In genomic region chr15:65795663-65796201, GRCh38 we compare ENCODE assay signal across 21 cellular contexts. TPM values are rescaled to one million over a fixed set of nuclear protein-coding genes. Genes with fewer than 3 reads are reported as not detected.
DNase-seq lines count a peak whose midpoint lies in the region; ATAC-seq, FAIRE-seq and TF ChIP-seq lines count a peak whose summit lies in the region.
"Had no signal": no experiment of that assay in that cellular context is flagged by ENCODE, and none has a peak within 500 bp of the region (broad histone marks: within the 10 kb centered on the region; RNA-seq: fewer than 3 reads in every experiment).

No MANE protein-coding gene starts in this region.

- peaks cover 16 to 25% of the 10 kb centered on the region in 2 experiments for H3K4me1 ChIP-seq in K562 (replicated peaks in 1 of 2; ENCODE audit: control insufficient read depth in 2 of 2, insufficient read depth in 2 of 2, low read length in 2 of 2)
- H3K4me1 ChIP-seq: right atrium auricular region, uterus had no signal

- H3K9me1 ChIP-seq in K562 (ENCODE audit: control insufficient read depth, insufficient read depth, low read length) = no peaks in the 10 kb centered on the region

- WGBS in K562 (ENCODE audit: insufficient coverage, low coverage, missing lambda C conversion rate) = 6% methylated on average over 2 of the region's 2 CpGs

- no peaks in the 10 kb centered on the region for H3K27me3 ChIP-seq in K562 (ENCODE audit: control insufficient read depth in 2 of 2, insufficient read depth in 2 of 2, low read length in 2 of 2)
- H3K27me3 ChIP-seq: cardiac muscle cell, right atrium auricular region, suprapubic skin, uterus had no signal

- peak overlapping the region; percentile 76 for H3K27ac Mint-ChIP-seq in activated CD8-positive, alpha-beta memory T cell treated with anti-CD3 and anti-CD28 coated beads, Interleukin-2, amount 10 ng/mL, durations not matched to agents 7 days and 5 days
- peak overlapping the region; percentile 73 for H3K27ac Mint-ChIP-seq in stimulated activated effector memory CD8-positive, alpha-beta T cell treated with anti-CD3 and anti-CD28 coated beads, Interleukin-12 subunit alpha, Interleukin-12 subunit beta, amount 100 ng/mL, for 72 hours

- H3K27me3 Mint-ChIP-seq in activated CD8-positive, alpha-beta memory T cell treated with anti-CD3 and anti-CD28 coated beads, Interleukin-2, amount 10 ng/mL, durations not matched to agents 7 days and 5 days = no peaks in the 10 kb centered on the region
- H3K27me3 Mint-ChIP-seq: IgD-negative memory B cell had no signal

- TF ChIP-seq EP300 in K562 (IDR thresholded peaks at IDR 0.05; ENCODE audit: low read length) = no peak; the same call in 1 of the 2 replicates

- ATAC-seq in activated CD8-positive, alpha-beta memory T cell treated with anti-CD3 and anti-CD28 coated beads, Interleukin-2, amount 10 ng/mL, durations not matched to agents 7 days and 5 days = no peak
- no peak for ATAC-seq in K562
- no peak for ATAC-seq in stimulated activated effector memory CD8-positive, alpha-beta T cell treated with anti-CD3 and anti-CD28 coated beads, Interleukin-12 subunit alpha, Interleukin-12 subunit beta, amount 100 ng/mL, for 72 hours
- ATAC-seq: Panc1 had no signal

- BruUV-seq in K562 (replicated peaks; lab: Mats Ljungman, UMichigan) = no TSS peak

- H3K79me2 ChIP-seq in K562 (ENCODE audit: control insufficient read depth, insufficient read depth, low read length) = peaks cover 20% of the 10 kb centered on the region

- no peaks in the 10 kb centered on the region for H3K36me3 ChIP-seq in K562 (ENCODE audit: control insufficient read depth, insufficient read depth, low read length)
- H3K36me3 ChIP-seq: cardiac muscle cell, right atrium auricular region, suprapubic skin, uterus had no signal

- in situ Hi-C loops in K562 (cut with MboI) = no loop called here

- no peak overlapping the region for H3K4me3 ChIP-seq in K562
- H3K4me3 ChIP-seq: cardiac muscle cell, right atrium auricular region, suprapubic skin, uterus had no signal

- TF ChIP-seq CTCF in K562 (IDR thresholded peaks at IDR 0.05 in 2 of 3, conservative IDR thresholded peaks at IDR 0.05 in 1 of 3; ENCODE audit: insufficient read depth in 2 of 3, low read depth in 1 of 3, low read length in 3 of 3) = no peak

- H3K4me3 Mint-ChIP-seq in activated CD8-positive, alpha-beta memory T cell treated with anti-CD3 and anti-CD28 coated beads, Interleukin-2, amount 10 ng/mL, durations not matched to agents 7 days and 5 days = no peak overlapping the region
- H3K4me3 Mint-ChIP-seq in stimulated activated effector memory CD8-positive, alpha-beta T cell treated with anti-CD3 and anti-CD28 coated beads, Interleukin-12 subunit alpha, Interleukin-12 subunit beta, amount 100 ng/mL, for 72 hours = peak overlapping the region; percentile 23

- peak overlapping the region; percentile 61 for H2AFZ ChIP-seq in K562 (ENCODE audit: low read depth, low read length)

- no peak for DNase-seq in activated CD8-positive, alpha-beta memory T cell treated with anti-CD3 and anti-CD28 coated beads, Interleukin-2, amount 10 ng/mL, durations not matched to agents 7 days and 5 days
- DNase-seq in activated CD8-positive, alpha-beta memory T cell treated with anti-CD3 and anti-CD28 coated beads, Interleukin-2, amount 50 U/mL, for 4 hours = no peak
- DNase-seq in OCI-M1 (lab: John Stamatoyannopoulos, UW) (peak; percentile 60), K562 (ENCODE audit: extremely low read depth in 1 of 4, low spot score in 3 of 4) (peak in 2 of 4 experiments; percentile 18 to 64), glomerular visceral epithelial cell (ENCODE audit: extremely low spot score) (no peak), T1000 (lab: John Stamatoyannopoulos, UW) (no peak), Kasumi-1 (lab: John Stamatoyannopoulos, UW) (no peak)
- DNase-seq in stimulated activated effector memory CD8-positive, alpha-beta T cell treated with anti-CD3 and anti-CD28 coated beads, Interleukin-12 subunit alpha, Interleukin-12 subunit beta, amount 100 ng/mL, for 72 hours (ENCODE audit: low spot score in 2 of 2) = no peak
- DNase-seq: activated CD4-positive, CD25-positive, alpha-beta regulatory T cell treated with anti-CD3 and anti-CD28 coated beads, Interleukin-2, amount 50 U/mL, for 72 hours; activated gamma-delta T cell; hippocampal formation; NCI-H187 treated with DMSO at 0.1 percent for 48 hours; NCI-H345; uterus had no signal

- H3K27ac ChIP-seq in K562 (ENCODE audit: extremely low read depth, low read depth, low read length) = peak overlapping the region; percentile 62
- H3K27ac ChIP-seq: C4-2B, cardiac muscle cell, HL-60, right atrium auricular region, uterus had no signal

- H3K4me2 ChIP-seq in K562 (ENCODE audit: insufficient read depth, low read length) = no peak overlapping the region

- peak overlapping the region in 1 of 2 experiments; percentile 29; a peak in 2 of 4 replicates for H3K9ac ChIP-seq in K562 (ENCODE audit: insufficient read depth in 1 of 2, low read depth in 2 of 2, low read length in 2 of 2)

- CTCF ChIA-PET in activated CD8-positive, alpha-beta memory T cell treated with anti-CD3 and anti-CD28 coated beads, Interleukin-2, amount 10 ng/mL, durations not matched to agents 7 days and 5 days (lab: Charles Lee) = interaction anchor here (1.1 to 1.9 kb wide), 4 partner anchors 29 to 67 kb away, joined by 3 to 8 read pairs (median 4); no protein-coding TSS in a partner anchor
- CTCF ChIA-PET in K562 (lab: Yijun Ruan, JAX; ENCODE audit: low intra/inter-chr PET ratio) = interaction anchor here (0.6 kb wide), 1 partner anchor 175 kb away, joined by 3 read pairs; no protein-coding TSS in a partner anchor

- FAIRE-seq in K562 (lab: Jason Lieb, UNC) = no peak

- TF ChIP-seq RAD21 in K562 (CRISPR knock-in tag; conservative IDR thresholded peaks at IDR 0.05 in 1 of 2, IDR thresholded peaks at IDR 0.05 in 1 of 2) = no peak

- H3K4me1 Mint-ChIP-seq in activated CD8-positive, alpha-beta memory T cell treated with anti-CD3 and anti-CD28 coated beads, Interleukin-2, amount 10 ng/mL, durations not matched to agents 7 days and 5 days = peaks cover 55% of the 10 kb centered on the region
- peaks cover 57% of the 10 kb centered on the region for H3K4me1 Mint-ChIP-seq in stimulated activated effector memory CD8-positive, alpha-beta T cell treated with anti-CD3 and anti-CD28 coated beads, Interleukin-12 subunit alpha, Interleukin-12 subunit beta, amount 100 ng/mL, for 72 hours

- no peaks in the 10 kb centered on the region for H3K9me3 ChIP-seq in K562 (replicated peaks; ENCODE audit: control insufficient read depth, insufficient read depth, low read depth, low read length)
- H3K9me3 ChIP-seq: right atrium auricular region, suprapubic skin, uterus had no signal

- POLR2A ChIA-PET in K562 (lab: Yijun Ruan, JAX) = no interaction called here

- H3K36me3 Mint-ChIP-seq in activated CD8-positive, alpha-beta memory T cell treated with anti-CD3 and anti-CD28 coated beads, Interleukin-2, amount 10 ng/mL, durations not matched to agents 7 days and 5 days = peaks cover 8% of the 10 kb centered on the region
- H3K36me3 Mint-ChIP-seq in stimulated activated effector memory CD8-positive, alpha-beta T cell treated with anti-CD3 and anti-CD28 coated beads, Interleukin-12 subunit alpha, Interleukin-12 subunit beta, amount 100 ng/mL, for 72 hours = peaks cover 19% of the 10 kb centered on the region

- H3K9me3 Mint-ChIP-seq in activated CD8-positive, alpha-beta memory T cell treated with anti-CD3 and anti-CD28 coated beads, Interleukin-2, amount 10 ng/mL, durations not matched to agents 7 days and 5 days (ENCODE audit: low read depth) = no peaks in the 10 kb centered on the region
- H3K9me3 Mint-ChIP-seq in stimulated activated effector memory CD8-positive, alpha-beta T cell treated with anti-CD3 and anti-CD28 coated beads, Interleukin-12 subunit alpha, Interleukin-12 subunit beta, amount 100 ng/mL, for 72 hours = no peaks in the 10 kb centered on the region
- H3K9me3 Mint-ChIP-seq: IgD-negative memory B cell had no signal

- no peaks in the 10 kb centered on the region for H4K20me1 ChIP-seq in K562 (replicated peaks; ENCODE audit: control insufficient read depth, insufficient read depth, low read length)

- TF ChIP-seq POLR2A in K562 (conservative IDR thresholded peaks at IDR 0.05) = no peak

- intact Hi-C loops in K562 (cut with micrococcal nuclease) = no loop called here

TF ChIP-seq in K562, 482 proteins besides CTCF, POLR2A, EP300 and RAD21 (continues in another document):
- peak; percentile 11; the same call in 1 of the 2 replicates for TF ChIP-seq MYBL2 (IDR thresholded peaks at IDR 0.05; ENCODE audit: low read depth)
- TF ChIP-seq MYBL2 (CRISPR knock-in tag; IDR thresholded peaks at IDR 0.05; ENCODE audit: borderline replicate concordance) = no peak
- TF ChIP-seq NFATC3 (IDR thresholded peaks at IDR 0.05) = no peak
- TF ChIP-seq NFRKB (IDR thresholded peaks at IDR 0.05; ENCODE audit: low read depth) = 0 out of 2 replicates have a peak, but pooled peaks have one; percentile 33
- TF ChIP-seq, protein P1, sequence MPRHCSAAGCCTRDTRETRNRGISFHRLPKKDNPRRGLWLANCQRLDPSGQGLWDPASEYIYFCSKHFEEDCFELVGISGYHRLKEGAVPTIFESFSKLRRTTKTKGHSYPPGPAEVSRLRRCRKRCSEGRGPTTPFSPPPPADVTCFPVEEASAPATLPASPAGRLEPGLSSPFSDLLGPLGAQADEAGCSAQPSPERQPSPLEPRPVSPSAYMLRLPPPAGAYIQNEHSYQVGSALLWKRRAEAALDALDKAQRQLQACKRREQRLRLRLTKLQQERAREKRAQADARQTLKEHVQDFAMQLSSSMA (CRISPR knock-in tag; IDR thresholded peaks at IDR 0.05) = no peak

RNA-seq across cellular contexts. Expression of gene DENND4A, which starts 3.6 kb away (rescaled TPM):
- total RNA-seq in activated CD8-positive, alpha-beta memory T cell treated with anti-CD3 and anti-CD28 coated beads, Interleukin-2, amount 10 ng/mL, durations not matched to agents 7 days and 5 days = 10 to 100 TPM; 47.3 to 52.0 TPM
- 41.4 and 147 TPM in 2 replicates for total RNA-seq in K562 (2011; cell fraction: chromatin; rRNA removed; ENCODE audit: low replicate concordance)
- 17.3 and 22.5 TPM in 2 replicates for total RNA-seq in K562 (2011; cell fraction: nucleolus; rRNA removed)
- 50.7 and 53.1 TPM in 2 replicates for total RNA-seq in K562 (2011; cell fraction: nucleoplasm; rRNA removed)
- 15.1 and 21.2 TPM in 2 replicates for total RNA-seq in K562 (2014; rRNA removed)
- total RNA-seq in K562 (2014; rRNA removed; fragmentation: Illumina TruSeq; extraction: Trizol) = 28.6 and 35.5 TPM in 2 replicates
- total RNA-seq in K562 (2015; rRNA removed; fragmentation: Illumina TruSeq; extraction: Trizol) = 25.4 and 32.3 TPM in 2 replicates
- 18.3 and 19.9 TPM in 2 replicates for total RNA-seq in K562 (2021)
- polyA plus RNA-seq in K562 (2011; rRNA removed) = 19.8 and 23.0 TPM in 2 replicates
- 5.0 and 7.4 TPM in 2 replicates for polyA plus RNA-seq in K562 (2011; cell fraction: cytosol; rRNA removed)
- polyA plus RNA-seq in K562 (2011; cell fraction: nucleus; rRNA removed) = 18.4 and 23.1 TPM in 2 replicates
- polyA plus RNA-seq in K562 (2012) = 8.5 and 10.7 TPM in 2 replicates
- polyA plus RNA-seq in K562 (2014; fragmentation: Illumina TruSeq; extraction: Trizol) = 14.8 and 17.0 TPM in 2 replicates
- polyA plus RNA-seq in K562 (2014; fragmentation: Nextera tagmentation; extraction: Ambion mirVana) = 1 to 10 TPM; 6.8 to 6.9 TPM
- polyA plus RNA-seq in K562 (2014; rRNA removed) = 11.3 and 13.5 TPM in 2 replicates
- polyA minus RNA-seq in K562 (2011; rRNA and poly(A)+ RNA removed) = 69.4 and 70.4 TPM in 2 replicates
- 12.6 and 26.8 TPM in 2 replicates for polyA minus RNA-seq in K562 (2011; cell fraction: cytosol; rRNA and poly(A)+ RNA removed)
- 31.0 and 60.5 TPM in 2 replicates for polyA minus RNA-seq in K562 (2011; cell fraction: nucleus; rRNA and poly(A)+ RNA removed)
